26 cellular contexts compared by ENCODE assay signal in genomic region chr5:27494845-27495244, GRCh38.
A peak's percentile ranks its signal among the peaks of the same experiment; 100 is the strongest.
DNase-seq lines count a peak whose midpoint lies in the region; ATAC-seq, FAIRE-seq and TF ChIP-seq lines count a peak whose summit lies in the region.
"Had no signal": no experiment of that assay in that cellular context is flagged by ENCODE, and none has a peak within 500 bp of the region (broad histone marks: within the 10 kb centered on the region; RNA-seq: fewer than 3 reads in every experiment).

No MANE protein-coding gene starts in this region.

- no peak for FAIRE-seq in bronchial epithelial cell (lab: Jason Lieb, UNC)
- FAIRE-seq: GM12878, TTC549 had no signal

- H3K4me2 ChIP-seq in PC-3 (ENCODE audit: low read length) = peak overlapping the region; percentile 38; the same call in 1 of the 2 replicates
- H3K4me2 ChIP-seq: smooth muscle cell had no signal

- peaks cover 12% of the 10 kb centered on the region for H3K4me1 ChIP-seq in PC-3 (ENCODE audit: insufficient read depth, low read length)
- H3K4me1 ChIP-seq: esophagus muscularis mucosa, gastroesophageal sphincter had no signal

- CTCF ChIA-PET in PC-3 (lab: Charles Lee) = no interaction called here

- BruUV-seq in PC-3 (replicated peaks; lab: Mats Ljungman, UMichigan) = no TSS peak

- H3F3A ChIP-seq in PC-3 (ENCODE audit: low read length, unreplicated experiment) = no peaks in the 10 kb centered on the region

- no peak overlapping the region for H3K9ac ChIP-seq in PC-3 (ENCODE audit: low read length)

- no peaks in the 10 kb centered on the region for H3K9me2 ChIP-seq in PC-3 (replicated peaks; ENCODE audit: low read length)

- H3K79me2 ChIP-seq in PC-3 (ENCODE audit: low read length) = no peaks in the 10 kb centered on the region

- no peaks in the 10 kb centered on the region for H3K9me3 ChIP-seq in PC-3 (ENCODE audit: low read length)
- H3K9me3 ChIP-seq: esophagus muscularis mucosa, gastroesophageal sphincter, thoracic aorta had no signal

- TF ChIP-seq CTCF in PC-3 (conservative IDR thresholded peaks at IDR 0.05; ENCODE audit: low read depth, low read length) = no peak
- no peak for TF ChIP-seq CTCF in bronchial epithelial cell (IDR thresholded peaks at IDR 0.05; ENCODE audit: insufficient read depth, low read length, severe bottlenecking)

- H3K4me3 ChIP-seq in PC-3 (ENCODE audit: low read length) = no peak overlapping the region
- H3K4me3 ChIP-seq in bronchial epithelial cell (ENCODE audit: low read depth, low read length) = no peak overlapping the region
- H3K4me3 ChIP-seq: esophagus muscularis mucosa, gastroesophageal sphincter, GM12878, smooth muscle cell, thoracic aorta had no signal

- peak; percentile 67 for DNase-seq in HPDE6-E6E7 (ENCODE audit: extremely low spot score)
- DNase-seq in PC-3 = peak; percentile 83
- DNase-seq in bronchial epithelial cell (ENCODE audit: low read depth) = peak; percentile 91
- DNase-seq in renal cortical epithelial cell (ENCODE audit: low read depth) = peak; percentile 3
- DNase-seq in epidermal melanocyte (ENCODE audit: insufficient read length, low spot score) = no peak
- DNase-seq: activated CD4-positive, alpha-beta T cell treated with anti-CD3 and anti-CD28 coated beads for 1 hour; activated naive CD4-positive, alpha-beta T cell treated with Interleukin-2 at 50 U/mL for 16 hours; activated T-cell treated with anti-CD3 and anti-CD28 coated beads, Interleukin-2, amount 50 U/mL, for 24 hours; anterior cingulate cortex; CD8-positive, alpha-beta T cell; effector CD4-positive, alpha-beta T cell; left cardiac atrium; NCI-H1436 treated with DMSO at 0.1 percent for 48 hours; nucleus accumbens; SHP77; stimulated activated CD4-positive, alpha-beta T cell treated with anti-CD3 and anti-CD28 coated beads, Interleukin-2, amount 100 ng/mL, for 48 hours; stimulated activated naive CD4-positive, alpha-beta T cell; T-helper 1 cell had no signal

- no peaks in the 10 kb centered on the region for H4K20me1 ChIP-seq in PC-3 (ENCODE audit: low read length)

- H3K27me3 ChIP-seq in PC-3 (ENCODE audit: low read length) (no peaks in the 10 kb centered on the region), bronchial epithelial cell (ENCODE audit: control insufficient read depth, insufficient read depth, low read length) (no peaks in the 10 kb centered on the region)
- H3K27me3 ChIP-seq: esophagus muscularis mucosa, gastroesophageal sphincter had no signal

- no peak overlapping the region for H2AFZ ChIP-seq in PC-3 (ENCODE audit: low read length)

- peak; percentile 97 for ATAC-seq in PC-3
- no peak for ATAC-seq in GM21528 (IDR thresholded peaks at IDR 0.05; ENCODE audit: low FRiP score, unreplicated experiment)
- ATAC-seq in HG03469 (IDR thresholded peaks at IDR 0.05; ENCODE audit: unreplicated experiment) = no peak
- ATAC-seq: CD8-positive, alpha-beta T cell; gastroesophageal sphincter; GM12878; left cardiac atrium had no signal

- H3K36me3 ChIP-seq in PC-3 (ENCODE audit: low read depth, low read length) (no peaks in the 10 kb centered on the region), bronchial epithelial cell (ENCODE audit: control insufficient read depth, insufficient read depth, low read length) (no peaks in the 10 kb centered on the region)
- H3K36me3 ChIP-seq: esophagus muscularis mucosa, gastroesophageal sphincter, thoracic aorta had no signal

- intact Hi-C loops in PC-3 (cut with micrococcal nuclease) = no loop called here

- no peak overlapping the region for H3K27ac ChIP-seq in PC-3 (ENCODE audit: low read length)
- H3K27ac ChIP-seq: esophagus muscularis mucosa, gastroesophageal sphincter, thoracic aorta had no signal

- POLR2A ChIA-PET in PC-3 (lab: Charles Lee; ENCODE audit: unreplicated experiment) = no interaction called here
